ENCODE assay signal across 34 cellular contexts in the genomic region with DNA sequence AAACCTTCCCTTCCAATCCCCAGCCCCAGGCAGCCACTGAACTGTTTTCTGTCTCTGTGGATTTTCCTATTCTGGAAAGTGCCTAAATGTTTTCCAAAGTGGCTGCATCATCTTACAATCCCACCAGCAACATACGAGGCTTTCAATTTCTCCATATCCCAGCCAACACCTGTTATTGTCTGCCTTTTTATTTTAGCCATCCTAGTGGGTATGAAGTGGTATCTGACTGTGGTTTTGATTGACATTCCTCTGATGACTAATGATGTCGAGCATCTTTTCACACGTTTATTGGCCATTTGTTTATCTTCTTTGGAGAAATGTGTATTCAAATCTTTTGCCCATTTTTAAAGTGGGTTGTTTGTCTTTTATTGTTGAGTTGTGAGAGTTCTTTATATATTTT.
"Had no signal": no experiment of that assay in that cellular context is flagged by ENCODE, and none has a peak within 500 bp of the region (broad histone marks: within the 10 kb centered on the region; RNA-seq: fewer than 3 reads in every experiment).

No MANE protein-coding gene starts in this region.

- H3K27ac Mint-ChIP-seq: activated B cell treated with CpG ODN at 0.5 μM for 24 hours; activated CD4-positive, alpha-beta memory T cell treated with anti-CD3 and anti-CD28 coated beads for 36 hours; activated CD4-positive, alpha-beta T cell treated with anti-CD3 and anti-CD28 coated beads, Interleukin-2, amount 10 ng/mL, durations not matched to agents 24 days and 14 days; activated CD8-positive, alpha-beta memory T cell treated with anti-CD3 and anti-CD28 coated beads, Interleukin-2, amount 10 ng/mL, durations not matched to agents 7 days and 5 days; activated CD8-positive, alpha-beta T cell treated with anti-CD3 and anti-CD28 coated beads for 36 hours; activated naive CD4-positive, alpha-beta T cell treated with anti-CD3 and anti-CD28 coated beads, Interleukin-2, amount 10 ng/mL, durations not matched to agents 7 days and 5 days; activated naive CD4-positive, alpha-beta T cell treated with anti-CD3 and anti-CD28 coated beads, Interleukin-2, amount 50 U/mL, for 24 hours; activated naive CD8-positive, alpha-beta T cell; activated naive CD8-positive, alpha-beta T cell treated with anti-CD3 and anti-CD28 coated beads, Interleukin-2, amount 10 ng/mL, durations not matched to agents 7 days and 5 days; activated naive CD8-positive, alpha-beta T cell treated with anti-CD3 and anti-CD28 coated beads, Interleukin-2, amount 50 U/mL, for 24 hours; activated T-cell treated with anti-CD3 and anti-CD28 coated beads, Interleukin-2, amount 50 U/mL, for 24 hours; activated T-helper 2 cell treated with anti-CD3 and anti-CD28 coated beads, Interferon-gamma antibody, Interleukin-2, Interleukin-4, amounts not matched to agents 10 μg/mL and 5 μg/mL and 100 μg/mL, durations not matched to agents 14 hours and 24 hours and 36 hours; brain; T-helper 17 cell had no signal

- H3K9me3 ChIP-seq: ascending aorta, colonic mucosa had no signal

- H3K36me3 ChIP-seq: ascending aorta, cardiac muscle cell, colonic mucosa had no signal

- H3K4me1 ChIP-seq: ascending aorta, colonic mucosa had no signal

- DNase-seq: activated B cell treated with CpG ODN at 0.5 μM for 24 hours; activated CD4-positive, alpha-beta memory T cell treated with anti-CD3 and anti-CD28 coated beads for 36 hours; activated CD4-positive, alpha-beta T cell treated with anti-CD3 and anti-CD28 coated beads for 4 hours; activated CD4-positive, alpha-beta T cell treated with anti-CD3 and anti-CD28 coated beads, Interleukin-2, amount 50 U/mL, for 1 hour; activated CD4-positive, alpha-beta T cell treated with anti-CD3 and anti-CD28 coated beads, Interleukin-2, amount 50 U/mL, for 4 hours; activated CD4-positive, CD25-positive, alpha-beta regulatory T cell treated with anti-CD3 and anti-CD28 coated beads, Interleukin-2, amount 50 U/mL, for 72 hours; activated CD8-positive, alpha-beta memory T cell treated with anti-CD3 and anti-CD28 coated beads, Interleukin-2, amount 10 ng/mL, durations not matched to agents 7 days and 5 days; activated CD8-positive, alpha-beta memory T cell treated with anti-CD3 and anti-CD28 coated beads, Interleukin-2, amount 50 U/mL, for 48 hours; activated CD8-positive, alpha-beta T cell treated with anti-CD3 and anti-CD28 coated beads for 36 hours; activated effector memory CD4-positive, alpha-beta T cell treated with Interleukin-2 at 50 U/mL for 16 hours; activated gamma-delta T cell; activated naive CD4-positive, alpha-beta T cell treated with anti-CD3 and anti-CD28 coated beads, Interleukin-2, amount 10 ng/mL, durations not matched to agents 7 days and 5 days; activated naive CD4-positive, alpha-beta T cell treated with Interleukin-2 at 50 U/mL for 16 hours; activated naive CD8-positive, alpha-beta T cell treated with anti-CD3 and anti-CD28 coated beads, Interleukin-2, amount 10 ng/mL, durations not matched to agents 7 days and 5 days; activated naive CD8-positive, alpha-beta T cell treated with anti-CD3 and anti-CD28 coated beads, Interleukin-2, amount 50 U/mL, for 24 hours; activated T-cell treated with anti-CD3 and anti-CD28 coated beads, Interleukin-2, amount 50 U/mL, for 24 hours; activated T-cell treated with anti-CD3 and anti-CD28 coated beads, Interleukin-2, amount 50 U/mL, for 48 hours; amygdala; anterior cingulate cortex; caudate nucleus; cerebellar nuclear complex; colonic mucosa; T-helper 17 cell had no signal

- H3K4me3 Mint-ChIP-seq: activated B cell treated with CpG ODN at 0.5 μM for 24 hours; activated CD4-positive, alpha-beta memory T cell treated with anti-CD3 and anti-CD28 coated beads for 36 hours; activated CD4-positive, alpha-beta T cell treated with anti-CD3 and anti-CD28 coated beads, Interleukin-2, amount 10 ng/mL, durations not matched to agents 24 days and 14 days; activated CD8-positive, alpha-beta memory T cell treated with anti-CD3 and anti-CD28 coated beads, Interleukin-2, amount 10 ng/mL, durations not matched to agents 7 days and 5 days; activated CD8-positive, alpha-beta T cell treated with anti-CD3 and anti-CD28 coated beads for 36 hours; activated naive CD4-positive, alpha-beta T cell treated with anti-CD3 and anti-CD28 coated beads, Interleukin-2, amount 10 ng/mL, durations not matched to agents 7 days and 5 days; activated naive CD4-positive, alpha-beta T cell treated with anti-CD3 and anti-CD28 coated beads, Interleukin-2, amount 50 U/mL, for 24 hours; activated naive CD8-positive, alpha-beta T cell; activated naive CD8-positive, alpha-beta T cell treated with anti-CD3 and anti-CD28 coated beads, Interleukin-2, amount 10 ng/mL, durations not matched to agents 7 days and 5 days; activated naive CD8-positive, alpha-beta T cell treated with anti-CD3 and anti-CD28 coated beads, Interleukin-2, amount 50 U/mL, for 24 hours; activated T-cell treated with anti-CD3 and anti-CD28 coated beads, Interleukin-2, amount 50 U/mL, for 24 hours; brain; central memory CD8-positive, alpha-beta T cell; T-helper 17 cell had no signal

- H3K27ac ChIP-seq: ascending aorta, cardiac muscle cell, colonic mucosa, VCaP had no signal

- H3K9me3 Mint-ChIP-seq: activated B cell treated with CpG ODN at 0.5 μM for 24 hours; activated CD4-positive, alpha-beta memory T cell treated with anti-CD3 and anti-CD28 coated beads for 36 hours; activated CD4-positive, alpha-beta T cell treated with anti-CD3 and anti-CD28 coated beads, Interleukin-2, amount 10 ng/mL, durations not matched to agents 24 days and 14 days; activated CD8-positive, alpha-beta T cell treated with anti-CD3 and anti-CD28 coated beads for 36 hours; activated naive CD4-positive, alpha-beta T cell treated with anti-CD3 and anti-CD28 coated beads, Interleukin-2, amount 10 ng/mL, durations not matched to agents 7 days and 5 days; activated naive CD4-positive, alpha-beta T cell treated with anti-CD3 and anti-CD28 coated beads, Interleukin-2, amount 50 U/mL, for 24 hours; activated naive CD8-positive, alpha-beta T cell treated with anti-CD3 and anti-CD28 coated beads, Interleukin-2, amount 10 ng/mL, durations not matched to agents 7 days and 5 days; activated T-cell treated with anti-CD3 and anti-CD28 coated beads, Interleukin-2, amount 50 U/mL, for 24 hours; central memory CD8-positive, alpha-beta T cell had no signal

- FAIRE-seq: bronchial epithelial cell, TTC549 had no signal

- ATAC-seq: activated CD8-positive, alpha-beta memory T cell treated with anti-CD3 and anti-CD28 coated beads, Interleukin-2, amount 10 ng/mL, durations not matched to agents 7 days and 5 days; activated CD8-positive, alpha-beta T cell treated with anti-CD3 and anti-CD28 coated beads for 36 hours; activated naive CD8-positive, alpha-beta T cell treated with anti-CD3 and anti-CD28 coated beads, Interleukin-2, amount 50 U/mL, for 24 hours; T-helper 17 cell had no signal

- H3K27me3 ChIP-seq: ascending aorta, cardiac muscle cell, colonic mucosa had no signal

- H3K36me3 Mint-ChIP-seq: activated CD4-positive, alpha-beta memory T cell treated with anti-CD3 and anti-CD28 coated beads for 36 hours; activated naive CD4-positive, alpha-beta T cell treated with anti-CD3 and anti-CD28 coated beads, Interleukin-2, amount 10 ng/mL, durations not matched to agents 7 days and 5 days; activated naive CD4-positive, alpha-beta T cell treated with anti-CD3 and anti-CD28 coated beads, Interleukin-2, amount 50 U/mL, for 24 hours; activated naive CD8-positive, alpha-beta T cell; brain had no signal

- H3K4me3 ChIP-seq: ascending aorta, cardiac muscle cell, colonic mucosa had no signal
